1 cellular context compared by ENCODE assay signal in genomic region chr3:49104427-49105291, GRCh38.
A peak's percentile ranks its signal among the peaks of the same experiment; 100 is the strongest.
TF ChIP-seq lines count a peak whose summit lies in the region.

Gene QARS1 (minus strand): TSS chr3:49104757. CDS start chr3:49104733, 24 bp downstream.

TF ChIP-seq in HepG2, 621 proteins besides CTCF, POLR2A, EP300 and RAD21 (continued from another document and continues in another):
- TF ChIP-seq ZNF687 (CRISPR knock-in tag; IDR thresholded peaks at IDR 0.05): peak; percentile 83
- peak; percentile 60; the same call in 1 of the 2 replicates for TF ChIP-seq PRDM10 (CRISPR knock-in tag; IDR thresholded peaks at IDR 0.05; ENCODE audit: low read depth)
- TF ChIP-seq NR0B2 (CRISPR knock-in tag; IDR thresholded peaks at IDR 0.05): peak; percentile 62; the same call in 1 of the 2 replicates
- peak; percentile 80; the same call in 1 of the 2 replicates for TF ChIP-seq AFF4 (CRISPR knock-in tag; IDR thresholded peaks at IDR 0.05)
- TF ChIP-seq IRF9 (CRISPR knock-in tag; IDR thresholded peaks at IDR 0.05; ENCODE audit: borderline replicate concordance): peak; percentile 38; the same call in 1 of the 2 replicates
- TF ChIP-seq CENPX (CRISPR knock-in tag; IDR thresholded peaks at IDR 0.05): no peak
- peak; percentile 29 for TF ChIP-seq TAF15 (IDR thresholded peaks at IDR 0.05; ENCODE audit: low read depth, low read length, poor library complexity, severe bottlenecking)
- no peak for TF ChIP-seq IRX3 (CRISPR knock-in tag; IDR thresholded peaks at IDR 0.05; ENCODE audit: borderline replicate concordance, low read depth)
- peak; percentile 67; the same call in 1 of the 2 replicates for TF ChIP-seq ZBTB25 (CRISPR knock-in tag; IDR thresholded peaks at IDR 0.05)
- no peak for TF ChIP-seq ZNF615 (CRISPR knock-in tag; IDR thresholded peaks at IDR 0.05; ENCODE audit: borderline replicate concordance)
- no peak; the same call in 1 of the 2 replicates for TF ChIP-seq TGIF2 (CRISPR knock-in tag; IDR thresholded peaks at IDR 0.05)
- TF ChIP-seq JARID2 (CRISPR knock-in tag; IDR thresholded peaks at IDR 0.05; ENCODE audit: insufficient replicate concordance): no peak
- TF ChIP-seq HMGXB3 (CRISPR knock-in tag; IDR thresholded peaks at IDR 0.05; ENCODE audit: borderline replicate concordance): peak; percentile 71
- peak; percentile 93 for TF ChIP-seq MTERF4 (CRISPR knock-in tag; IDR thresholded peaks at IDR 0.05)
- TF ChIP-seq KDM3A (CRISPR knock-in tag; IDR thresholded peaks at IDR 0.05; ENCODE audit: low read depth): peak; percentile 50; the same call in 1 of the 2 replicates
- peak; percentile 69 for TF ChIP-seq MAX (IDR thresholded peaks at IDR 0.05)
- no peak for TF ChIP-seq ZNF839 (CRISPR knock-in tag; IDR thresholded peaks at IDR 0.05; ENCODE audit: borderline replicate concordance)
- TF ChIP-seq ZNF160 (CRISPR knock-in tag; IDR thresholded peaks at IDR 0.05): peak; percentile 76; the same call in 1 of the 2 replicates
- TF ChIP-seq POLR2AphosphoS2 (IDR thresholded peaks at IDR 0.05; ENCODE audit: low read depth, low read length): no peak
- peak; percentile 65 for TF ChIP-seq PHF21A (CRISPR knock-in tag; IDR thresholded peaks at IDR 0.05)
- peak; percentile 24; the same call in 1 of the 2 replicates for TF ChIP-seq HNF4A (CRISPR knock-in tag; IDR thresholded peaks at IDR 0.05)
- 0 out of 2 replicates have a peak, but pooled peaks have one; percentile 18 for TF ChIP-seq TFAP4 (IDR thresholded peaks at IDR 0.05; ENCODE audit: borderline replicate concordance, low read depth)
- peak; percentile 83 for TF ChIP-seq KDM2A (CRISPR knock-in tag; IDR thresholded peaks at IDR 0.05; ENCODE audit: borderline replicate concordance, low read depth)
- no peak for TF ChIP-seq ZUFSP (CRISPR knock-in tag; IDR thresholded peaks at IDR 0.05; ENCODE audit: borderline replicate concordance)
- TF ChIP-seq ARNT (IDR thresholded peaks at IDR 0.05): no peak
- TF ChIP-seq GTF2F1 (IDR thresholded peaks at IDR 0.05; ENCODE audit: low read length): no peak
- TF ChIP-seq ZNF253 (CRISPR knock-in tag; IDR thresholded peaks at IDR 0.05; ENCODE audit: borderline replicate concordance): no peak
- no peak for TF ChIP-seq SMARCC2 (IDR thresholded peaks at IDR 0.05)
- no peak for TF ChIP-seq SMARCE1 (IDR thresholded peaks at IDR 0.05; ENCODE audit: borderline replicate concordance)
- peak; percentile 87; the same call in 1 of the 2 replicates for TF ChIP-seq KDM5B (CRISPR knock-in tag; IDR thresholded peaks at IDR 0.05; ENCODE audit: borderline replicate concordance)
